19 cellular contexts compared by ENCODE assay signal in genomic region chr2:106126295-106126694, GRCh38.
DNase-seq lines count a peak whose midpoint lies in the region; ATAC-seq and TF ChIP-seq lines count a peak whose summit lies in the region.
"Had no signal": no experiment of that assay in that cellular context is flagged by ENCODE, and none has a peak within 500 bp of the region (broad histone marks: within the 10 kb centered on the region; RNA-seq: fewer than 3 reads in every experiment).

No MANE protein-coding gene starts in this region.

- DNase-seq in activated naive CD4-positive, alpha-beta T cell (lab: John Stamatoyannopoulos, UW): no peak
- DNase-seq in mesenchymal stem cell: no peak
- no peak for DNase-seq in omental fat pad (ENCODE audit: low spot score)
- DNase-seq: DND-41, Kasumi-1, MG63, NCI-H1048, NCI-H1436, NCI-H1930, NCI-H226, NCI-H524, NCI-H82, SHP77 had no signal

- H2AFZ ChIP-seq in mesenchymal stem cell (ENCODE audit: low read depth, low read length): no peak overlapping the region

- no peak overlapping the region for H3K27ac ChIP-seq in mesenchymal stem cell (ENCODE audit: low read length, poor library complexity, severe bottlenecking)
- H3K27ac ChIP-seq: A549 had no signal

- H3K4me1 Mint-ChIP-seq in activated naive CD4-positive, alpha-beta T cell treated with anti-CD3 and anti-CD28 coated beads, Interleukin-2, amount 50 U/mL, for 24 hours: peaks cover 37% of the 10 kb centered on the region
- H3K4me1 Mint-ChIP-seq in activated T-helper 17 cell treated with anti-CD3 and anti-CD28 coated beads, Interleukin-2, amount 50 U/mL, for 72 hours: peaks cover 21% of the 10 kb centered on the region

- peaks cover 26 to 32% of the 10 kb centered on the region in 2 experiments for H3K36me3 ChIP-seq in mesenchymal stem cell (ENCODE audit: control insufficient read depth in 1 of 2, insufficient read depth in 2 of 2, low read depth in 1 of 2, low read length in 2 of 2)
- H3K36me3 ChIP-seq: MG63 had no signal

- no peak overlapping the region for H3K4me2 ChIP-seq in mesenchymal stem cell (ENCODE audit: low read length, poor library complexity, severe bottlenecking)

- H2BK12ac ChIP-seq in mesenchymal stem cell (ENCODE audit: low read length in 2 of 2): no peak overlapping the region

- peaks cover 19% of the 10 kb centered on the region for H3K36me3 Mint-ChIP-seq in activated naive CD4-positive, alpha-beta T cell treated with anti-CD3 and anti-CD28 coated beads, Interleukin-2, amount 50 U/mL, for 24 hours
- peaks cover 82% of the 10 kb centered on the region for H3K36me3 Mint-ChIP-seq in activated T-helper 17 cell treated with anti-CD3 and anti-CD28 coated beads, Interleukin-2, amount 50 U/mL, for 72 hours (ENCODE audit: low read depth)

- 97% methylated on average over 6 of the region's 7 CpGs for WGBS in mesenchymal stem cell

- H3K9me3 ChIP-seq in mesenchymal stem cell (ENCODE audit: control insufficient read depth, low read length): no peaks in the 10 kb centered on the region
- H3K9me3 ChIP-seq: A549, HAP-1, MG63 had no signal

- no peak for TF ChIP-seq CTCF in omental fat pad (IDR thresholded peaks at IDR 0.05)

- no peak overlapping the region for H2BK15ac ChIP-seq in mesenchymal stem cell (ENCODE audit: low read depth, poor library complexity, severe bottlenecking)

- no peak overlapping the region for H4K8ac ChIP-seq in mesenchymal stem cell (ENCODE audit: low read length)

- H4K91ac ChIP-seq in mesenchymal stem cell (ENCODE audit: low read length): peak overlapping the region; percentile 34

- peaks cover 17% of the 10 kb centered on the region for H3K4me1 ChIP-seq in mesenchymal stem cell (ENCODE audit: control insufficient read depth, insufficient read depth, low read depth, low read length)
- H3K4me1 ChIP-seq: HAP-1 had no signal

- no peak overlapping the region for H3K4ac ChIP-seq in mesenchymal stem cell (ENCODE audit: low read depth in 1 of 2, low read length in 2 of 2)

- no peaks in the 10 kb centered on the region for H3K27me3 ChIP-seq in mesenchymal stem cell (ENCODE audit: control insufficient read depth in 1 of 2, insufficient read depth in 1 of 2, low read length in 2 of 2)
- H3K27me3 ChIP-seq: MG63 had no signal

- H3K18ac ChIP-seq in mesenchymal stem cell (ENCODE audit: low read depth in 1 of 2, low read length in 2 of 2): no peak overlapping the region

- no peak for ATAC-seq in activated T-helper 17 cell treated with anti-CD3 and anti-CD28 coated beads, Interleukin-2, amount 50 U/mL, for 72 hours (replicated peaks)
- no peak for ATAC-seq in omental fat pad (ENCODE audit: low FRiP score)
- no peak for ATAC-seq in GM21576 (IDR thresholded peaks at IDR 0.05; ENCODE audit: unreplicated experiment)
- ATAC-seq in HG02759 (IDR thresholded peaks at IDR 0.05; ENCODE audit: unreplicated experiment): no peak
- ATAC-seq: A549 had no signal

- no peak overlapping the region for H2BK120ac ChIP-seq in mesenchymal stem cell (ENCODE audit: low read depth, low read length)

- peaks cover 33% of the 10 kb centered on the region for H3K79me1 ChIP-seq in mesenchymal stem cell (replicated peaks; ENCODE audit: low read length, poor library complexity, severe bottlenecking)

- H2BK5ac ChIP-seq in mesenchymal stem cell (ENCODE audit: low read depth, low read length, poor library complexity, severe bottlenecking): no peak overlapping the region

- no peak overlapping the region for H3K4me3 Mint-ChIP-seq in activated naive CD4-positive, alpha-beta T cell treated with anti-CD3 and anti-CD28 coated beads, Interleukin-2, amount 50 U/mL, for 24 hours
- no peak overlapping the region for H3K4me3 Mint-ChIP-seq in activated T-helper 17 cell treated with anti-CD3 and anti-CD28 coated beads, Interleukin-2, amount 50 U/mL, for 72 hours

- H3K27ac Mint-ChIP-seq in activated naive CD4-positive, alpha-beta T cell treated with anti-CD3 and anti-CD28 coated beads, Interleukin-2, amount 50 U/mL, for 24 hours: peak overlapping the region; percentile 75
- peak overlapping the region; percentile 63 for H3K27ac Mint-ChIP-seq in activated T-helper 17 cell treated with anti-CD3 and anti-CD28 coated beads, Interleukin-2, amount 50 U/mL, for 72 hours

- H3K14ac ChIP-seq in mesenchymal stem cell (ENCODE audit: low read length in 2 of 2): no peak overlapping the region

- no peaks in the 10 kb centered on the region for H3K27me3 Mint-ChIP-seq in activated naive CD4-positive, alpha-beta T cell treated with anti-CD3 and anti-CD28 coated beads, Interleukin-2, amount 50 U/mL, for 24 hours
- no peaks in the 10 kb centered on the region for H3K27me3 Mint-ChIP-seq in activated T-helper 17 cell treated with anti-CD3 and anti-CD28 coated beads, Interleukin-2, amount 50 U/mL, for 72 hours

- H3K9me3 Mint-ChIP-seq in activated naive CD4-positive, alpha-beta T cell treated with anti-CD3 and anti-CD28 coated beads, Interleukin-2, amount 50 U/mL, for 24 hours: no peaks in the 10 kb centered on the region
- no peaks in the 10 kb centered on the region for H3K9me3 Mint-ChIP-seq in activated T-helper 17 cell treated with anti-CD3 and anti-CD28 coated beads, Interleukin-2, amount 50 U/mL, for 72 hours

- no peak overlapping the region for H2AK5ac ChIP-seq in mesenchymal stem cell (ENCODE audit: low read length, severe bottlenecking)

- H3K23ac ChIP-seq in mesenchymal stem cell (ENCODE audit: low read length in 2 of 2): no peak overlapping the region

- H3K4me3 ChIP-seq in mesenchymal stem cell (ENCODE audit: insufficient read depth in 1 of 2, low read depth in 1 of 2, low read length in 2 of 2): no peak overlapping the region
- H3K4me3 ChIP-seq: A549, HAP-1, MG63 had no signal

- H3K9ac ChIP-seq in mesenchymal stem cell (ENCODE audit: low read length): no peak overlapping the region
